Comparison of ENCODE assay signal across 8 cellular contexts in the genomic region with DNA sequence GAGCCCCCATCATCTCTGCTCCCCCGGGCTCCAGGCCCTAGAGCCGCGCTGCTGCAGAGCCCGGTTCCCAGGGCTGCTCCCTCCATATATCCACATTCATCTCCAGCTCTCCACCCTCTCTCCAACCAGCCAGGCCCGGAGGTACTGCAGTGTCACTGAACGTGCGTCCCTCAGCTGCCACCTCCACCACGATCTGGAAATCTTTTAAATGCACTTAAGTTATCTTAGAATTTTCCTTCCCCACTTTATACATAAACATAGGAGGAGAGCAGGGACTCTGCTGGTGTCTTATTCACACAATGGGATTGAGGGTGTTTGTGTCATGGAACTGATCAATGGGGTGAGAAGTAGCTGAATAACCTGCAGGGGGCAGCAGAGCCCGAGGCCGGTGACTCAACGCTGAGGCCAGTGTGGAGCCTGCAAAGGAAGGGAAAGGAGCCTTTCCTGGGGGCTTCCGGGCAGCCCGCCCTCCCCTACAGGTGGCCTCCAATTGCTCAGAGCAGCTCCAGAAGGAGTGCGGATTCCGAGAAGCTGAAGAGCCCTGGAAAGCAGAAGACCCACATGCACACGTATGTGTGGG. TPM values are rescaled to one million over a fixed set of nuclear protein-coding genes. Genes with fewer than 3 reads are reported as not detected.
A peak's percentile ranks its signal among the peaks of the same experiment; 100 is the strongest.
DNase-seq lines count a peak whose midpoint lies in the region; ATAC-seq, FAIRE-seq and TF ChIP-seq lines count a peak whose summit lies in the region.
"Not testable (repeated sequence)": the region's sequence is repeated elsewhere in the genome, so short reads cannot be mapped to it uniquely, and the experiment has no call there.

No MANE protein-coding gene starts in this region.

- H3K27ac ChIP-seq in Peyer's patch, foreskin keratinocyte: not testable (repeated sequence)

- peak; percentile 58 for FAIRE-seq in HTR-8/SVneo (lab: Jason Lieb, UNC)

- not testable (repeated sequence) for DNase-seq in CD14-positive monocyte (ENCODE audit: low spot score); HTR-8/SVneo (ENCODE audit: insufficient read length, low spot score); foreskin keratinocyte
- DNase-seq in Peyer's patch = peak in 1 of 3 donors; percentile 62
- peak; percentile 31 for DNase-seq in activated CD4-positive, alpha-beta T cell treated with anti-CD3 and anti-CD28 coated beads, Interleukin-2, amount 50 U/mL, for 1 hour
- DNase-seq in activated naive CD4-positive, alpha-beta T cell treated with anti-CD3 and anti-CD28 coated beads, Interleukin-2, amount 50 U/mL, for 72 hours (ENCODE audit: low spot score in 2 of 2) = peak; percentile 53 to 57
- peak in 7 of 10 donors; percentile 16 to 26 (median 24) for DNase-seq in naive thymus-derived CD8-positive, alpha-beta T cell
- peak; percentile 10 to 48 for DNase-seq in stimulated activated CD4-positive, alpha-beta T cell treated with anti-CD3 and anti-CD28 coated beads, Interleukin-4, amount 100 ng/mL, for 4 hours

- peak overlapping the region in 2 of 7 donors; percentile 31 to 58 for H3K27ac Mint-ChIP-seq in CD14-positive monocyte
- peak overlapping the region in 1 of 2 donors; percentile 30 for H3K27ac Mint-ChIP-seq in activated naive CD4-positive, alpha-beta T cell treated with anti-CD3 and anti-CD28 coated beads, Interleukin-2, amount 50 U/mL, for 72 hours
- not testable (repeated sequence) for H3K27ac Mint-ChIP-seq in naive thymus-derived CD8-positive, alpha-beta T cell

- intact Hi-C loops in CD14-positive monocyte (cut with micrococcal nuclease) = loop anchor here (2.0 to 5.0 kb wide), 2 partner anchors 82 to 263 kb away; a partner anchor contains a TSS

- H3K27me3 ChIP-seq in Peyer's patch, foreskin keratinocyte: not testable (repeated sequence)

- H3K27me3 Mint-ChIP-seq in CD14-positive monocyte (ENCODE audit: low read depth in 3 of 3); naive thymus-derived CD8-positive, alpha-beta T cell: not testable (repeated sequence)

- POLR2A ChIA-PET in naive thymus-derived CD8-positive, alpha-beta T cell (lab: Charles Lee) = interaction anchor here (0.8 to 1.9 kb wide), 2 partner anchors 109 to 261 kb away, joined by 3 to 5 read pairs; a partner anchor contains a TSS

- H3K9me3 ChIP-seq in Peyer's patch = not testable (repeated sequence)

- peak; percentile 64 to 82 for ATAC-seq in activated naive CD4-positive, alpha-beta T cell treated with anti-CD3 and anti-CD28 coated beads, Interleukin-2, amount 50 U/mL, for 72 hours
- ATAC-seq in foreskin keratinocyte = not testable (repeated sequence)
- peak in 1 of 2 donors; percentile 54 for ATAC-seq in naive thymus-derived CD8-positive, alpha-beta T cell

- not testable (repeated sequence) for H3K4me3 Mint-ChIP-seq in CD14-positive monocyte; naive thymus-derived CD8-positive, alpha-beta T cell

- TF ChIP-seq POLR2A in Peyer's patch (IDR thresholded peaks at IDR 0.05) = not testable (repeated sequence)

- H3K36me3 ChIP-seq in Peyer's patch = not testable (repeated sequence)

- peaks cover 14 to 33% (median 25%) of the 10 kb centered on the region in 7 donors for H3K9me3 Mint-ChIP-seq in CD14-positive monocyte
- H3K9me3 Mint-ChIP-seq in activated naive CD4-positive, alpha-beta T cell treated with anti-CD3 and anti-CD28 coated beads, Interleukin-2, amount 50 U/mL, for 72 hours = peaks cover 0 to 11% of the 10 kb centered on the region in 2 donors
- H3K9me3 Mint-ChIP-seq in naive thymus-derived CD8-positive, alpha-beta T cell = not testable (repeated sequence)

- TF ChIP-seq CTCF in CD14-positive monocyte (IDR thresholded peaks at IDR 0.05) (peak; percentile 44), Peyer's patch (IDR thresholded peaks at IDR 0.05) (peak in 4 of 6 experiments; percentile 12 to 30 (median 22)), foreskin keratinocyte (conservative IDR thresholded peaks at IDR 0.05) (peak; percentile 32)

- H3K4me1 ChIP-seq in Peyer's patch, foreskin keratinocyte: not testable (repeated sequence)

- not testable (repeated sequence) for H3K36me3 Mint-ChIP-seq in CD14-positive monocyte; activated naive CD4-positive, alpha-beta T cell treated with anti-CD3 and anti-CD28 coated beads, Interleukin-2, amount 50 U/mL, for 72 hours; naive thymus-derived CD8-positive, alpha-beta T cell

- not testable (repeated sequence) for H3K4me1 Mint-ChIP-seq in CD14-positive monocyte; naive thymus-derived CD8-positive, alpha-beta T cell

- H3K4me3 ChIP-seq in Peyer's patch = not testable (repeated sequence)

RNA-seq across cellular contexts. Expression of a gene that starts 7.8 kb away (rescaled TPM):
- polyA plus RNA-seq in CD14-positive monocyte (1 to 10 TPM in 1 of 2 donors, under 1 TPM in 1; 0.98 to 1.7 TPM), foreskin keratinocyte (0.81 and 0.82 TPM in 2 replicates)
- total RNA-seq in Peyer's patch (10 to 100 TPM in 3 of 4 donors, 1 to 10 TPM in 1; 8.9 to 19.8 (median 14.5) TPM), foreskin keratinocyte (1.3 TPM in 2 replicates)
- 1 to 10 TPM; 1.8 to 1.9 TPM for total RNA-seq in activated naive CD4-positive, alpha-beta T cell treated with anti-CD3 and anti-CD28 coated beads, Interleukin-2, amount 50 U/mL, for 72 hours
- 10 to 100 TPM; 17.3 to 19.6 TPM for total RNA-seq in naive thymus-derived CD8-positive, alpha-beta T cell
- 10 to 100 TPM in 1 of 3 donors, 1 to 10 TPM in 2; 4.6 to 10.5 (median 5.0) TPM for polyA plus RNA-seq in naive thymus-derived CD8-positive, alpha-beta T cell

RNA-seq across cellular contexts. Expression of a gene that starts 31.3 kb away (rescaled TPM):
- polyA plus RNA-seq in CD14-positive monocyte (under 1 TPM; 0.31 to 0.82 TPM), foreskin keratinocyte (0.22 and 0.25 TPM in 2 replicates)
- total RNA-seq in Peyer's patch (10 to 100 TPM; 11.6 to 30.5 (median 23.4) TPM), foreskin keratinocyte (0.68 and 0.74 TPM in 2 replicates)
- total RNA-seq in activated naive CD4-positive, alpha-beta T cell treated with anti-CD3 and anti-CD28 coated beads, Interleukin-2, amount 50 U/mL, for 72 hours = 10 to 100 TPM in 1 of 2 donors, 1 to 10 TPM in 1; 7.4 to 11.2 TPM
- total RNA-seq in naive thymus-derived CD8-positive, alpha-beta T cell = 10 to 100 TPM; 32.3 to 35.3 TPM
- polyA plus RNA-seq in naive thymus-derived CD8-positive, alpha-beta T cell = 1 to 10 TPM; 2.4 to 5.2 (median 3.9) TPM

RNA-seq across cellular contexts. Expression of a gene that starts 45.1 kb away (rescaled TPM):
- polyA plus RNA-seq in CD14-positive monocyte (1 to 10 TPM; 1.1 to 1.2 TPM), foreskin keratinocyte (3.0 and 3.6 TPM in 2 replicates)
- total RNA-seq in Peyer's patch (10 to 100 TPM; 31.5 to 37.8 (median 34.7) TPM), foreskin keratinocyte (8.1 and 8.3 TPM in 2 replicates)
- total RNA-seq in activated naive CD4-positive, alpha-beta T cell treated with anti-CD3 and anti-CD28 coated beads, Interleukin-2, amount 50 U/mL, for 72 hours = 10 to 100 TPM; 17.6 to 18.7 TPM
- total RNA-seq in naive thymus-derived CD8-positive, alpha-beta T cell = 10 to 100 TPM; 22.4 to 24.0 TPM
- 1 to 10 TPM; 1.1 to 2.9 (median 1.2) TPM for polyA plus RNA-seq in naive thymus-derived CD8-positive, alpha-beta T cell
